Comparison of ENCODE assay signal across 34 cellular contexts in the genomic region with DNA sequence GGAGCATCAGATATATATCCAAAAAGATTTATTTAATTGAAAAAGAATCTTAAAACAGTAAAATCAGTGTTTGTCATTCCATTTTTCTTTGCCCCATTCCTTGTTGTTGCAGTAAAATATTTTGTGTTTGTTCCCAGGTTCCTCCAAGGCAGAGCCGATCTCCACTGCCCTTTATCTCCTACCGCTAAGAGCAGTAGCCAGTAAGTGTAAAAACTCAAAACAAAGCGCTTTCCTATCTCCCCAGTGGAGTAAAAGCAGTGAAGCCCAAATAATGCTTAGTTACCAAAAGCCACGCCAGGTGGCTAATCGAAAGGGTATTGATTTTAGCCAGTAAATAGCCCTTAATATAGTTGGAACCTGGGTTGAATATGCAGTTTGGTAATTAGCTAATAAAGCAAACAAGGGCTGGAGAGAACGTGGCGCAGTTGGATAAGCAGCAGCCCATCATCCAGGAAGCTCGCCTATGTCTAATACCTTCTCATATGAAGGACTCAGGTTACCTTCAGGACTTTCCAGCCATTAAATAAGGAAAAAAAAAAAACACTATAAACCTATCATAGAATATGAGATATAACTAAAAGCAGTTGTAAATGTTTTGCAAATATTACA. TPM values are rescaled to one million over a fixed set of nuclear protein-coding genes. Genes with fewer than 3 reads are reported as not detected.
DNase-seq lines count a peak whose midpoint lies in the region; ATAC-seq and TF ChIP-seq lines count a peak whose summit lies in the region.
"Had no signal": no experiment of that assay in that cellular context is flagged by ENCODE, and none has a peak within 500 bp of the region (broad histone marks: within the 10 kb centered on the region; RNA-seq: fewer than 3 reads in every experiment).

No MANE protein-coding gene starts in this region.

- no peak overlapping the region for H4K8ac ChIP-seq in H9 (replicated peaks; ENCODE audit: insufficient read length, low read depth, low read length)

- H3T11ph ChIP-seq in H9 (ENCODE audit: low read length) = no peak overlapping the region

- H3K27ac Mint-ChIP-seq in chondrocyte (ENCODE audit: unreplicated experiment) (peak overlapping the region; percentile 59), H9 (no peak overlapping the region), GM23338 (no peak overlapping the region)
- H3K27ac Mint-ChIP-seq: activated CD4-positive, alpha-beta memory T cell treated with anti-CD3 and anti-CD28 coated beads, Interleukin-2, amount 10 ng/mL, durations not matched to agents 7 days and 5 days; activated T-helper 1 cell treated with anti-CD3 and anti-CD28 coated beads, Interleukin-12 subunit alpha, Interleukin-12 subunit beta, Interleukin-2, Interleukin-4 antibody, amounts not matched to agents 30 ng/mL and 10 ng/mL and 1 ng/mL, durations not matched to agents 14 hours and 24 hours and 36 hours; dendritic cell treated with granulocyte-macrophage colony-stimulating factor and Interleukin-4, amounts not matched to agents 40 ng/mL and 50 ng/mL, for 4 days; endodermal cell; IgD-negative memory B cell; naive thymus-derived CD4-positive, alpha-beta T cell; T-helper 2 cell treated with Interferon-gamma antibody and Interleukin-4, amounts not matched to agents 5 μg/mL and 100 μg/mL, for 36 hours had no signal

- no peak overlapping the region for H3K14ac ChIP-seq in H9 (ENCODE audit: insufficient read depth, low read length)

- peaks cover 6% of the 10 kb centered on the region for H3K9me3 ChIP-seq in parathyroid adenoma (ENCODE audit: control insufficient read depth, low read length)
- H3K9me3 ChIP-seq in H9 (ENCODE audit: control insufficient read depth, low read depth, low read length) = no peaks in the 10 kb centered on the region
- H3K9me3 ChIP-seq: left ventricle myocardium inferior, Peyer's patch, psoas muscle, tibial nerve had no signal

- no peak overlapping the region for H2BK120ac ChIP-seq in H9 (ENCODE audit: low read depth, low read length, poor library complexity, severe bottlenecking)

- no peaks in the 10 kb centered on the region for H3K27me3 Mint-ChIP-seq in chondrocyte (ENCODE audit: low read depth)
- no peaks in the 10 kb centered on the region for H3K27me3 Mint-ChIP-seq in H9 (ENCODE audit: low read depth)
- H3K27me3 Mint-ChIP-seq in GM23338 (ENCODE audit: insufficient read depth, low read depth, poor library complexity) = peaks cover 2% of the 10 kb centered on the region

- H3K4me3 Mint-ChIP-seq in chondrocyte (ENCODE audit: unreplicated experiment) (peak overlapping the region; percentile 21), H9 (no peak overlapping the region), GM23338 (no peak overlapping the region)
- H3K4me3 Mint-ChIP-seq: activated CD4-positive, alpha-beta memory T cell treated with anti-CD3 and anti-CD28 coated beads, Interleukin-2, amount 10 ng/mL, durations not matched to agents 7 days and 5 days; activated T-helper 1 cell treated with anti-CD3 and anti-CD28 coated beads, Interleukin-12 subunit alpha, Interleukin-12 subunit beta, Interleukin-2, Interleukin-4 antibody, amounts not matched to agents 30 ng/mL and 10 ng/mL and 1 ng/mL, durations not matched to agents 14 hours and 24 hours and 36 hours; central memory CD8-positive, alpha-beta T cell; dendritic cell treated with granulocyte-macrophage colony-stimulating factor and Interleukin-4, amounts not matched to agents 40 ng/mL and 50 ng/mL, for 4 days; endodermal cell; IgD-negative memory B cell; naive thymus-derived CD4-positive, alpha-beta T cell; T-helper 2 cell treated with Interferon-gamma antibody and Interleukin-4, amounts not matched to agents 5 μg/mL and 100 μg/mL, for 36 hours had no signal

- H3K27me3 ChIP-seq in parathyroid adenoma (ENCODE audit: control insufficient read depth, insufficient read depth, low read length) (no peaks in the 10 kb centered on the region), H9 (ENCODE audit: insufficient read depth, low read length) (no peaks in the 10 kb centered on the region), GM23338 (ENCODE audit: insufficient read depth) (no peaks in the 10 kb centered on the region)
- H3K27me3 ChIP-seq: BLaER1 treated with 17β-estradiol and CSF1 and Interleukin-3, amounts not matched to agents 10 nM and 100 nM; Peyer's patch; tibial nerve had no signal

- H3K36me3 Mint-ChIP-seq in chondrocyte (ENCODE audit: low read depth) (peaks cover 3% of the 10 kb centered on the region), H9 (ENCODE audit: insufficient read depth in 1 of 3, low read depth in 3 of 3) (peaks cover 0 to 2% (median 0%) of the 10 kb centered on the region in 3 experiments; a peak in 1 of 7 replicates), GM23338 (ENCODE audit: low read depth) (no peaks in the 10 kb centered on the region)
- H3K36me3 Mint-ChIP-seq: IgD-negative memory B cell; naive thymus-derived CD4-positive, alpha-beta T cell had no signal

- no peak overlapping the region for H3K4ac ChIP-seq in H9 (ENCODE audit: low read depth, low read length)

- H3K56ac ChIP-seq in H9 (ENCODE audit: insufficient read length, low read depth, low read length) = no peak overlapping the region

- H3K4me3 ChIP-seq in parathyroid adenoma (ENCODE audit: low read depth, low read length) (no peak overlapping the region), GM23338 (no peak overlapping the region)
- H3K4me3 ChIP-seq: BLaER1 treated with 17β-estradiol and CSF1 and Interleukin-3, amounts not matched to agents 10 nM and 100 nM; left ventricle myocardium inferior; Peyer's patch; psoas muscle; tibial nerve had no signal

- no peak overlapping the region for H4K5ac ChIP-seq in H9 (ENCODE audit: insufficient read length, low read depth, low read length)

- H2BK5ac ChIP-seq in H9 (ENCODE audit: insufficient read length, low read length) = no peak overlapping the region

- DNase-seq in NCI-H1417 (lab: John Stamatoyannopoulos, UW) (peak in 2 of 3 experiments; percentile 28 to 74), NCI-H1417 treated with DMSO at 0.1 percent for 48 hours (lab: John Stamatoyannopoulos, UW) (no peak), NCI-H69 (lab: John Stamatoyannopoulos, UW) (peak; percentile 70), chondrocyte (ENCODE audit: low spot score) (no peak), H9 (no peak), GM23338 (ENCODE audit: low spot score) (no peak), amygdala (lab: John Stamatoyannopoulos, UW) (no peak)
- DNase-seq: activated CD4-positive, alpha-beta memory T cell treated with anti-CD3 and anti-CD28 coated beads, Interleukin-2, amount 10 ng/mL, durations not matched to agents 7 days and 5 days; activated CD4-positive, alpha-beta T cell treated with anti-CD3 and anti-CD28 coated beads for 1 hour; activated CD8-positive, alpha-beta memory T cell treated with anti-CD3 and anti-CD28 coated beads, Interleukin-2, amount 50 U/mL, for 4 hours; activated naive CD4-positive, alpha-beta T cell treated with Interleukin-2 at 50 U/mL for 16 hours; endodermal cell; foreskin fibroblast; GDM1; islet precursor cell; left ventricle myocardium inferior; midbrain; naive thymus-derived CD4-positive, alpha-beta T cell; NCI-H2107; Peyer's patch; psoas muscle; SHP77 treated with DMSO at 0.1 percent for 48 hours; stimulated activated CD4-positive, alpha-beta T cell treated with anti-CD3 and anti-CD28 coated beads, Interleukin-15, amount 100 ng/mL, for 24 hours; stimulated activated CD4-positive, alpha-beta T cell treated with anti-CD3 and anti-CD28 coated beads, Interleukin-4, amount 100 ng/mL, for 4 hours had no signal

- H3K79me2 ChIP-seq in parathyroid adenoma (no peaks in the 10 kb centered on the region), H9 (ENCODE audit: insufficient read depth, low read length) (no peaks in the 10 kb centered on the region), GM23338 (replicated peaks; ENCODE audit: insufficient read depth) (no peaks in the 10 kb centered on the region)

- peak overlapping the region; percentile 29 for H2AFZ ChIP-seq in parathyroid adenoma
- H2AFZ ChIP-seq in H9 (ENCODE audit: low read length) = no peak overlapping the region
- no peak overlapping the region for H2AFZ ChIP-seq in GM23338

- no peak overlapping the region for H2BK12ac ChIP-seq in H9 (ENCODE audit: insufficient read length, low read depth, low read length)

- H3K4me1 Mint-ChIP-seq in chondrocyte (ENCODE audit: low read depth) (peaks cover 25% of the 10 kb centered on the region), H9 (peaks cover 9 to 10% of the 10 kb centered on the region in 2 experiments), GM23338 (peaks cover 5% of the 10 kb centered on the region; the same call in 1 of the 3 replicates)
- H3K4me1 Mint-ChIP-seq: activated CD4-positive, alpha-beta memory T cell treated with anti-CD3 and anti-CD28 coated beads, Interleukin-2, amount 10 ng/mL, durations not matched to agents 7 days and 5 days; central memory CD8-positive, alpha-beta T cell; endodermal cell; IgD-negative memory B cell; naive thymus-derived CD4-positive, alpha-beta T cell had no signal

- ATAC-seq in GM23338 = no peak
- ATAC-seq: esophagus mucosa; naive thymus-derived CD4-positive, alpha-beta T cell; psoas muscle had no signal

- H3K23me2 ChIP-seq in H9 (ENCODE audit: insufficient read length, low read depth, low read length, poor library complexity, severe bottlenecking) = no peaks in the 10 kb centered on the region

- no peak overlapping the region for H4K91ac ChIP-seq in H9 (ENCODE audit: insufficient read length, low read depth, low read length)

- peak overlapping the region; percentile 17 for H3K4me2 ChIP-seq in parathyroid adenoma (ENCODE audit: low read length)
- no peak overlapping the region for H3K4me2 ChIP-seq in H9 (ENCODE audit: insufficient read depth, insufficient read length, low read length)
- no peak overlapping the region for H3K4me2 ChIP-seq in GM23338
- H3K4me2 ChIP-seq: BLaER1 treated with 17β-estradiol and CSF1 and Interleukin-3, amounts not matched to agents 10 nM and 100 nM had no signal

- no peak overlapping the region for H2BK15ac ChIP-seq in H9 (ENCODE audit: low read depth, low read length)

- no peak overlapping the region for H2AK5ac ChIP-seq in H9 (ENCODE audit: insufficient read length, low read length)

- no peaks in the 10 kb centered on the region for H3K9me2 ChIP-seq in GM23338 (ENCODE audit: insufficient read depth)

- H3K4me1 ChIP-seq in parathyroid adenoma (peaks cover 3% of the 10 kb centered on the region), H9 (ENCODE audit: insufficient read depth, low read length) (no peaks in the 10 kb centered on the region; the same call in 1 of the 2 replicates), GM23338 (ENCODE audit: insufficient read depth) (no peaks in the 10 kb centered on the region)
- H3K4me1 ChIP-seq: left ventricle myocardium inferior, Peyer's patch had no signal

- H3K23ac ChIP-seq in H9 (ENCODE audit: insufficient read length, low read depth, low read length) = no peak overlapping the region

- H3K18ac ChIP-seq in H9 (ENCODE audit: insufficient read length, low read depth, low read length) = no peak overlapping the region

- no peak for TF ChIP-seq CTCF in chondrocyte (IDR thresholded peaks at IDR 0.05)
- TF ChIP-seq CTCF in parathyroid adenoma (IDR thresholded peaks at IDR 0.05) = no peak
- TF ChIP-seq CTCF in H9 (conservative IDR thresholded peaks at IDR 0.05) = no peak
- TF ChIP-seq CTCF in GM23338 (conservative IDR thresholded peaks at IDR 0.05; ENCODE audit: low read depth in 2 of 2) = no peak

- H3F3A ChIP-seq in GM23338 (replicated peaks; ENCODE audit: low read depth) = no peaks in the 10 kb centered on the region

- H3K36me3 ChIP-seq in parathyroid adenoma (ENCODE audit: control insufficient read depth, insufficient read depth, low read length) = no peaks in the 10 kb centered on the region
- no peaks in the 10 kb centered on the region for H3K36me3 ChIP-seq in GM23338 (ENCODE audit: insufficient read depth)
- H3K36me3 ChIP-seq: BLaER1 treated with 17β-estradiol and CSF1 and Interleukin-3, amounts not matched to agents 10 nM and 100 nM; left ventricle myocardium inferior; Peyer's patch; tibial nerve had no signal

- no peaks in the 10 kb centered on the region for H3K79me1 ChIP-seq in H9 (ENCODE audit: insufficient read depth, low read depth, low read length, poor library complexity, severe bottlenecking)

- no peak overlapping the region for H2BK20ac ChIP-seq in H9 (ENCODE audit: low read depth, low read length, poor library complexity, severe bottlenecking)

- no CpG with 5 or more reads among the region's 8 CpGs for WGBS in H9 (ENCODE audit: extremely low coverage, insufficient read length, low lambda C conversion rate)

- H3K9me3 Mint-ChIP-seq in chondrocyte (ENCODE audit: low read depth) = peaks cover 8% of the 10 kb centered on the region
- H3K9me3 Mint-ChIP-seq in H9 = peaks cover 0 to 3% of the 10 kb centered on the region in 2 experiments; a peak in 2 of 5 replicates
- H3K9me3 Mint-ChIP-seq in GM23338 = no peaks in the 10 kb centered on the region; the same call in 2 of the 3 replicates
- H3K9me3 Mint-ChIP-seq: activated CD4-positive, alpha-beta memory T cell treated with anti-CD3 and anti-CD28 coated beads, Interleukin-2, amount 10 ng/mL, durations not matched to agents 7 days and 5 days; activated T-helper 1 cell treated with anti-CD3 and anti-CD28 coated beads, Interleukin-12 subunit alpha, Interleukin-12 subunit beta, Interleukin-2, Interleukin-4 antibody, amounts not matched to agents 30 ng/mL and 10 ng/mL and 1 ng/mL, durations not matched to agents 14 hours and 24 hours and 36 hours; central memory CD8-positive, alpha-beta T cell; dendritic cell treated with granulocyte-macrophage colony-stimulating factor and Interleukin-4, amounts not matched to agents 40 ng/mL and 50 ng/mL, for 4 days; IgD-negative memory B cell; naive thymus-derived CD4-positive, alpha-beta T cell had no signal

- H3K27ac ChIP-seq in parathyroid adenoma (no peak overlapping the region), H9 (ENCODE audit: insufficient read length, low read depth, low read length) (no peak overlapping the region), GM23338 (ENCODE audit: low read depth) (no peak overlapping the region)
- H3K27ac ChIP-seq: 22Rv1; BLaER1 treated with 17β-estradiol and CSF1 and Interleukin-3, amounts not matched to agents 10 nM and 100 nM; left ventricle myocardium inferior; Peyer's patch; psoas muscle; tibial nerve had no signal

- H4K20me1 ChIP-seq in H9 (ENCODE audit: control insufficient read depth, insufficient read depth, insufficient read length) = no peaks in the 10 kb centered on the region
- H4K20me1 ChIP-seq in GM23338 (replicated peaks; ENCODE audit: insufficient read depth) = no peaks in the 10 kb centered on the region
- H4K20me1 ChIP-seq: BLaER1 treated with 17β-estradiol and CSF1 and Interleukin-3, amounts not matched to agents 10 nM and 100 nM had no signal

- H3K9ac ChIP-seq in parathyroid adenoma (no peak overlapping the region), H9 (ENCODE audit: extremely low read depth, insufficient read length, low read length) (no peak overlapping the region)
- H3K9ac ChIP-seq: BLaER1 treated with 17β-estradiol and CSF1 and Interleukin-3, amounts not matched to agents 10 nM and 100 nM had no signal

RNA-seq across cellular contexts. Expression of a gene that starts 12.4 kb away (rescaled TPM):
- total RNA-seq in chondrocyte = 21.1 to 29.1 TPM (median 25.5 TPM) in 3 replicates
- total RNA-seq in H9 (2021) = 46.0 and 46.3 TPM in 2 replicates
- total RNA-seq in GM23338 (2014; rRNA removed; shearing (Covaris generic)) = 67.4 and 83.2 TPM in 2 replicates
- polyA plus RNA-seq in GM23338 (2016; fragmentation: Nextera tagmentation; extraction: Ambion mirVana) = 7.6 and 9.4 TPM in 2 replicates

Comparison
In these comparisons a context has a peak if more than half of its experiments do, and no peak if none do; other contexts are left out.
1. DNase-seq: peak in NCI-H1417 (2 of 3) and NCI-H69 (single experiment); none in NCI-H1417 treated with DMSO at 0.1 percent for 48 hours (single experiment), chondrocyte (single experiment), H9 (single experiment), GM23338 (single experiment) and amygdala (0 of 56).